ENCODE assay signal across 1 cellular context in genomic region chr14:55191881-55192616, GRCh38.
TF ChIP-seq lines count a peak whose summit lies in the region.

No MANE protein-coding gene starts in this region.

TF ChIP-seq in endothelial cell of umbilical vein, 7 proteins besides CTCF, POLR2A, EP300 and RAD21:
- TF ChIP-seq MYC (IDR thresholded peaks at IDR 0.05; ENCODE audit: low read depth, low read length) = no peak
- TF ChIP-seq FOS (IDR thresholded peaks at IDR 0.05; ENCODE audit: borderline replicate concordance, insufficient read depth, low read length) = no peak
- no peak for TF ChIP-seq POLR2AphosphoS5 (IDR thresholded peaks at IDR 0.05; ENCODE audit: insufficient read depth, low read depth, low read length)
- TF ChIP-seq MAX (IDR thresholded peaks at IDR 0.05; ENCODE audit: insufficient read depth, insufficient read length) = no peak
- no peak for TF ChIP-seq EZH2 (IDR thresholded peaks at IDR 0.05; ENCODE audit: borderline replicate concordance, low read depth, low read length, severe bottlenecking)
- TF ChIP-seq JUN (IDR thresholded peaks at IDR 0.05; ENCODE audit: borderline replicate concordance, insufficient read depth, insufficient read length, low read depth) = no peak
- TF ChIP-seq GATA2 (IDR thresholded peaks at IDR 0.05; ENCODE audit: insufficient read depth, insufficient read length, low read depth, low read length) = no peak
TF ChIP-seq in endothelial cell of umbilical vein: peak in this region for 0.
